18 cellular contexts compared by ENCODE assay signal in genomic region chr13:80655778-80656518, GRCh38.
DNase-seq lines count a peak whose midpoint lies in the region; ATAC-seq, FAIRE-seq and TF ChIP-seq lines count a peak whose summit lies in the region.
"Had no signal": no experiment of that assay in that cellular context is flagged by ENCODE, and none has a peak within 500 bp of the region (broad histone marks: within the 10 kb centered on the region; RNA-seq: fewer than 3 reads in every experiment).

No MANE protein-coding gene starts in this region.

- H3K27ac ChIP-seq in GM12878 (ENCODE audit: control insufficient read depth, insufficient read depth) = no peak overlapping the region
- H3K27ac ChIP-seq: SJCRH30 had no signal

- no peak for FAIRE-seq in GM12878 (lab: Jason Lieb, UNC)
- no peak for FAIRE-seq in urothelium cell line (lab: Jason Lieb, UNC)
- FAIRE-seq: GM18507 had no signal

- H3K79me2 ChIP-seq in Loucy (ENCODE audit: insufficient read depth, low read length) (no peaks in the 10 kb centered on the region), GM12878 (ENCODE audit: control insufficient read depth, insufficient read depth, low read length) (no peaks in the 10 kb centered on the region)

- H3K4me1 Mint-ChIP-seq in activated CD4-positive, alpha-beta T cell treated with anti-CD3 and anti-CD28 coated beads, Interleukin-2, amount 10 ng/mL, durations not matched to agents 7 days and 5 days = no peaks in the 10 kb centered on the region
- H3K4me1 Mint-ChIP-seq in activated T-cell treated with anti-CD3 and anti-CD28 coated beads, Interleukin-2, amount 50 U/mL, for 24 hours (ENCODE audit: low read depth) = no peaks in the 10 kb centered on the region
- H3K4me1 Mint-ChIP-seq: CD8-positive, alpha-beta memory T cell had no signal

- peak; percentile 26 for DNase-seq in H7
- no peak for DNase-seq in GM12878 (ENCODE audit: low read depth, low spot score)
- DNase-seq in iPS-NIHi7 (ENCODE audit: extremely low spot score) = peak; percentile 21
- DNase-seq in urothelium cell line (ENCODE audit: low spot score) = no peak
- DNase-seq in activated CD4-positive, alpha-beta T cell treated with anti-CD3 and anti-CD28 coated beads, Interleukin-2, amount 10 ng/mL, durations not matched to agents 7 days and 5 days = no peak
- DNase-seq in activated T-cell treated with anti-CD3 and anti-CD28 coated beads, Interleukin-2, amount 50 U/mL, for 24 hours = no peak
- DNase-seq: CD8-positive, alpha-beta memory T cell; EL; HCEC 1CT; NCI-H1092 treated with DMSO at 0.1 percent for 48 hours; NCI-H187; NCI-H2171 treated with DMSO at 0.1 percent for 48 hours; NCI-H510A; OCI-M1; RPMI8226; SJCRH30 had no signal

- H3K4me2 ChIP-seq in Loucy (ENCODE audit: low read depth, low read length, poor library complexity, severe bottlenecking) = no peak overlapping the region
- no peak overlapping the region for H3K4me2 ChIP-seq in GM12878 (ENCODE audit: control insufficient read depth, insufficient read depth)

- H3K4me1 ChIP-seq in Loucy (ENCODE audit: insufficient read depth, low read length, poor library complexity, severe bottlenecking) (no peaks in the 10 kb centered on the region), GM12878 (ENCODE audit: control insufficient read depth, insufficient read depth, low read length) (no peaks in the 10 kb centered on the region)
- H3K4me1 ChIP-seq: SJCRH30 had no signal

- H3K27me3 ChIP-seq in H7 (ENCODE audit: control insufficient read depth, insufficient read depth, low read length) (no peaks in the 10 kb centered on the region), Loucy (ENCODE audit: insufficient read depth, low read length, poor library complexity, severe bottlenecking) (no peaks in the 10 kb centered on the region), GM12878 (replicated peaks in 1 of 2; ENCODE audit: control insufficient read depth in 2 of 2, insufficient read depth in 2 of 2, low read length in 1 of 2) (no peaks in the 10 kb centered on the region)
- H3K27me3 ChIP-seq: SJCRH30 had no signal

- H2AFZ ChIP-seq in Loucy (ENCODE audit: low read length) = no peak overlapping the region
- no peak overlapping the region for H2AFZ ChIP-seq in GM12878 (ENCODE audit: control insufficient read depth, low read depth, low read length)

- H3K9me3 ChIP-seq in Loucy (ENCODE audit: insufficient read depth, low read depth, low read length) (no peaks in the 10 kb centered on the region), GM12878 (replicated peaks; ENCODE audit: control insufficient read depth, insufficient read depth, low read length) (no peaks in the 10 kb centered on the region)

- H4K20me1 ChIP-seq in Loucy (ENCODE audit: insufficient read depth, low read length, poor library complexity, severe bottlenecking) = no peaks in the 10 kb centered on the region
- no peaks in the 10 kb centered on the region for H4K20me1 ChIP-seq in GM12878 (ENCODE audit: control insufficient read depth, insufficient read depth)

- ATAC-seq in GM12878 = peak; percentile 59

- SMC1A ChIA-PET in GM12878 (lab: Charles Lee; ENCODE audit: uncharacterized antibody, unreplicated experiment) = interaction anchor here (0.6 to 2.3 kb wide), 5 partner anchors 10 to 154 kb away, joined by 3 to 10 read pairs (median 3); no protein-coding TSS in a partner anchor

- TF ChIP-seq EP300 in GM12878 (IDR thresholded peaks at IDR 0.05; ENCODE audit: borderline replicate concordance in 1 of 2, control insufficient read depth in 1 of 2, low read depth in 2 of 2, low read length in 2 of 2) = no peak

- no peaks in the 10 kb centered on the region for H3K27me3 Mint-ChIP-seq in activated CD4-positive, alpha-beta T cell treated with anti-CD3 and anti-CD28 coated beads, Interleukin-2, amount 10 ng/mL, durations not matched to agents 7 days and 5 days
- peaks cover 11% of the 10 kb centered on the region for H3K27me3 Mint-ChIP-seq in activated T-cell treated with anti-CD3 and anti-CD28 coated beads, Interleukin-2, amount 50 U/mL, for 24 hours

- H3K4me3 ChIP-seq in H7 (ENCODE audit: insufficient read depth, low read depth, low read length) (no peak overlapping the region), Loucy (ENCODE audit: low read length, poor library complexity, severe bottlenecking) (no peak overlapping the region), GM12878 (no peak overlapping the region)
- H3K4me3 ChIP-seq: SJCRH30 had no signal

- no peaks in the 10 kb centered on the region for H3K36me3 Mint-ChIP-seq in activated CD4-positive, alpha-beta T cell treated with anti-CD3 and anti-CD28 coated beads, Interleukin-2, amount 10 ng/mL, durations not matched to agents 7 days and 5 days (ENCODE audit: low read depth)
- H3K36me3 Mint-ChIP-seq in activated T-cell treated with anti-CD3 and anti-CD28 coated beads, Interleukin-2, amount 50 U/mL, for 24 hours (ENCODE audit: low read depth) = no peaks in the 10 kb centered on the region

- intact Hi-C loops in GM12878 (cut with micrococcal nuclease; ENCODE audit: unreplicated experiment) = no loop called here

- POLR2A ChIA-PET in GM12878 (lab: Charles Lee) = interaction anchor here (0.9 kb wide), 1 partner anchor 300 kb away, joined by 3 read pairs; no protein-coding TSS in a partner anchor
- POLR2A ChIA-PET in activated CD4-positive, alpha-beta T cell treated with anti-CD3 and anti-CD28 coated beads, Interleukin-2, amount 10 ng/mL, durations not matched to agents 7 days and 5 days (lab: Charles Lee) = no interaction called here

- H3F3A ChIP-seq in Loucy (ENCODE audit: low read depth) = no peaks in the 10 kb centered on the region

- RAD21 ChIA-PET in GM12878 (lab: Charles Lee; ENCODE audit: unreplicated experiment) = no interaction called here

- TF ChIP-seq CTCF in Loucy (conservative IDR thresholded peaks at IDR 0.05; ENCODE audit: low read length) = peak; percentile 24; the same call in 1 of the 2 replicates
- no peak for TF ChIP-seq CTCF in GM12878 (IDR thresholded peaks at IDR 0.05 in 2 of 3, conservative IDR thresholded peaks at IDR 0.05 in 1 of 3; ENCODE audit: control insufficient read depth in 2 of 3, extremely low read depth in 1 of 3, insufficient read depth in 1 of 3, low read depth in 3 of 3, low read length in 3 of 3)

- no peaks in the 10 kb centered on the region for H3K9me2 ChIP-seq in Loucy (replicated peaks; ENCODE audit: low read depth, low read length)

- BruUV-seq in GM12878 (replicated peaks; lab: Mats Ljungman, UMichigan) = no TSS peak

- peaks cover 15% of the 10 kb centered on the region for H3K9me3 Mint-ChIP-seq in activated CD4-positive, alpha-beta T cell treated with anti-CD3 and anti-CD28 coated beads, Interleukin-2, amount 10 ng/mL, durations not matched to agents 7 days and 5 days
- peaks cover 15% of the 10 kb centered on the region for H3K9me3 Mint-ChIP-seq in activated T-cell treated with anti-CD3 and anti-CD28 coated beads, Interleukin-2, amount 50 U/mL, for 24 hours

- H3K36me3 ChIP-seq in H7 (replicated peaks; ENCODE audit: control insufficient read depth, insufficient read depth, low read length) (no peaks in the 10 kb centered on the region), Loucy (ENCODE audit: insufficient read depth, low read length) (no peaks in the 10 kb centered on the region), GM12878 (ENCODE audit: control insufficient read depth in 2 of 2, insufficient read depth in 2 of 2, low read length in 1 of 2) (no peaks in the 10 kb centered on the region)
- H3K36me3 ChIP-seq: SJCRH30 had no signal

- TF ChIP-seq POLR2A in GM12878 (IDR thresholded peaks at IDR 0.05; ENCODE audit: low read depth, low read length) = no peak

- no peak overlapping the region for H3K4me3 Mint-ChIP-seq in activated CD4-positive, alpha-beta T cell treated with anti-CD3 and anti-CD28 coated beads, Interleukin-2, amount 10 ng/mL, durations not matched to agents 7 days and 5 days
- H3K4me3 Mint-ChIP-seq in activated T-cell treated with anti-CD3 and anti-CD28 coated beads, Interleukin-2, amount 50 U/mL, for 24 hours = no peak overlapping the region
- H3K4me3 Mint-ChIP-seq: CD8-positive, alpha-beta memory T cell had no signal

- in situ Hi-C loops in GM12878 (cut with MboI) = no loop called here

- H3K9ac ChIP-seq in Loucy (ENCODE audit: low read depth, low read length, poor library complexity, severe bottlenecking) = no peak overlapping the region
- H3K9ac ChIP-seq in GM12878 (ENCODE audit: control insufficient read depth, insufficient read depth, low read length) = no peak overlapping the region

- no peak for TF ChIP-seq RAD21 in GM12878 (IDR thresholded peaks at IDR 0.05; ENCODE audit: insufficient read depth, low read depth, low read length)

- CTCF ChIA-PET in GM12878 (lab: Yijun Ruan, JAX) = interaction anchor here (0.7 to 0.8 kb wide), 3 partner anchors 9 to 77 kb away, joined by 3 read pairs; no protein-coding TSS in a partner anchor
- CTCF ChIA-PET in activated CD4-positive, alpha-beta T cell treated with anti-CD3 and anti-CD28 coated beads, Interleukin-2, amount 10 ng/mL, durations not matched to agents 7 days and 5 days (lab: Charles Lee) = no interaction called here

- H3K27ac Mint-ChIP-seq in activated CD4-positive, alpha-beta T cell treated with anti-CD3 and anti-CD28 coated beads, Interleukin-2, amount 10 ng/mL, durations not matched to agents 7 days and 5 days = no peak overlapping the region
- H3K27ac Mint-ChIP-seq in activated T-cell treated with anti-CD3 and anti-CD28 coated beads, Interleukin-2, amount 50 U/mL, for 24 hours = no peak overlapping the region
- H3K27ac Mint-ChIP-seq: CD8-positive, alpha-beta memory T cell had no signal

- whole genome bisulfite sequencing in GM12878 (ENCODE audit: insufficient coverage, insufficient replicate concordance, low lambda C conversion rate, missing lambda C conversion rate) = 29% methylated on average over 5 of the region's 5 CpGs

TF ChIP-seq in GM12878, 131 proteins besides CTCF, POLR2A, EP300 and RAD21 (continues in another document):
- TF ChIP-seq, protein P1, sequence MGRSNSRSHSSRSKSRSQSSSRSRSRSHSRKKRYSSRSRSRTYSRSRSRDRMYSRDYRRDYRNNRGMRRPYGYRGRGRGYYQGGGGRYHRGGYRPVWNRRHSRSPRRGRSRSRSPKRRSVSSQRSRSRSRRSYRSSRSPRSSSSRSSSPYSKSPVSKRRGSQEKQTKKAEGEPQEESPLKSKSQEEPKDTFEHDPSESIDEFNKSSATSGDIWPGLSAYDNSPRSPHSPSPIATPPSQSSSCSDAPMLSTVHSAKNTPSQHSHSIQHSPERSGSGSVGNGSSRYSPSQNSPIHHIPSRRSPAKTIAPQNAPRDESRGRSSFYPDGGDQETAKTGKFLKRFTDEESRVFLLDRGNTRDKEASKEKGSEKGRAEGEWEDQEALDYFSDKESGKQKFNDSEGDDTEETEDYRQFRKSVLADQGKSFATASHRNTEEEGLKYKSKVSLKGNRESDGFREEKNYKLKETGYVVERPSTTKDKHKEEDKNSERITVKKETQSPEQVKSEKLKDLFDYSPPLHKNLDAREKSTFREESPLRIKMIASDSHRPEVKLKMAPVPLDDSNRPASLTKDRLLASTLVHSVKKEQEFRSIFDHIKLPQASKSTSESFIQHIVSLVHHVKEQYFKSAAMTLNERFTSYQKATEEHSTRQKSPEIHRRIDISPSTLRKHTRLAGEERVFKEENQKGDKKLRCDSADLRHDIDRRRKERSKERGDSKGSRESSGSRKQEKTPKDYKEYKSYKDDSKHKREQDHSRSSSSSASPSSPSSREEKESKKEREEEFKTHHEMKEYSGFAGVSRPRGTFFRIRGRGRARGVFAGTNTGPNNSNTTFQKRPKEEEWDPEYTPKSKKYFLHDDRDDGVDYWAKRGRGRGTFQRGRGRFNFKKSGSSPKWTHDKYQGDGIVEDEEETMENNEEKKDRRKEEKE (IDR thresholded peaks at IDR 0.05) = no peak

Comparison
In these comparisons a context has a peak if more than half of its experiments do, and no peak if none do; other contexts are left out.
1. DNase-seq: peak in H7 (single experiment) and iPS-NIHi7 (single experiment); none in GM12878 (single experiment), urothelium cell line (single experiment), activated CD4-positive, alpha-beta T cell treated with anti-CD3 and anti-CD28 coated beads, Interleukin-2, amount 10 ng/mL, durations not matched to agents 7 days and 5 days (single experiment) and activated T-cell treated with anti-CD3 and anti-CD28 coated beads, Interleukin-2, amount 50 U/mL, for 24 hours (single experiment).